8 cellular contexts compared by ENCODE assay signal in the genomic region with DNA sequence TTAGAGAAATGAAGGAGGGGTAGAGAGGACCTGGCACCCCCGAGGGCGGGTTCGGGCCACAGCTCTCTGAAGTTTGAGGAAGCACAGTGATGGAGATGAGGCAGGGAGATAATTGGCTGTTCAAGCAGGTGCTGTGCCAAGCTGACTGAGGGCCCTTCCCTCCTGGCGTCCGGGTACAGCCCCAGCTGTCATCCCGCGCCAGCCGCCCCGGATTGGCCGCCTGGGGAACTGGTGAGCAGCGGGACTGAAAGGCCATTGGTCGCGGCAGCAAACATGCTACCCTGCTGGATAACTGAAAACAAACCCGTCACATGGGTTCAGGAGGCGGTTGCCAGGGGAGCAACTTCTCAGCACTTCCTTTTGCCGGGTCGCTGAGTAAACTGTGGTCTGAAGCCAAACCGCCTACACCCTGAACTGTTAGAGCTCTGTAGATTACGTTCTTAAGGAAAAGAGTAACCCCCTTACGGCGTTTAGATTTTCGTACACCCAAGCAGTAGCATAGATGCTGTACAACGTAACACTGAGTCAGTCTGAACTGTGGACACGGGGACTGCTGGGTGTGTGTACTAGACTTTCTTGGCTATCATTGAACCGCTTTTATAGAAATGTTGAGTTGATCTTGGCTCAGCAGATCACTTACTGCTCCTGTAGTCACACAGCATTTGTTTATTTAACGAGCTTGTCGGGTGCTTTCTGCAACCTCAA. TPM values are rescaled to one million over a fixed set of nuclear protein-coding genes. Genes with fewer than 3 reads are reported as not detected.
DNase-seq lines count a peak whose midpoint lies in the region; ATAC-seq lines count a peak whose summit lies in the region.

No MANE protein-coding gene starts in this region.

- H3K9me3 Mint-ChIP-seq in activated CD4-positive, alpha-beta T cell treated with anti-CD3 and anti-CD28 coated beads for 36 hours (ENCODE audit: low read depth): no peaks in the 10 kb centered on the region

- intact Hi-C loops in activated CD4-positive, alpha-beta T cell treated with anti-CD3 and anti-CD28 coated beads for 36 hours (cut with DNase I, micrococcal nuclease): loop anchor here (1.0 to 2.0 kb wide), 6 partner anchors 94 to 1840 kb away; partner anchors contain the start of genes PAXIP1 (in 1 of the 2) and UBE3C (in 1 of the 2)

- H3K36me3 Mint-ChIP-seq in activated CD4-positive, alpha-beta T cell treated with anti-CD3 and anti-CD28 coated beads for 36 hours (ENCODE audit: low read depth): peaks cover 53% of the 10 kb centered on the region

- peak overlapping the region; percentile 93 for H3K27ac Mint-ChIP-seq in activated CD4-positive, alpha-beta T cell treated with anti-CD3 and anti-CD28 coated beads for 36 hours

- CTCF ChIA-PET in activated CD4-positive, alpha-beta T cell treated with anti-CD3 and anti-CD28 coated beads for 36 hours (lab: Charles Lee): interaction anchor here (0.5 to 2.7 kb wide), 7 partner anchors 46 to 371 kb away, joined by 3 to 10 read pairs (median 5); no protein-coding TSS in a partner anchor

- peak; percentile 99 for DNase-seq in Ammon's horn (ENCODE audit: low spot score)
- DNase-seq in GM19238 (ENCODE audit: insufficient read length, low spot score): peak; percentile 97
- peak; percentile 84 for DNase-seq in NCI-H510A treated with DMSO at 0.1 percent for 48 hours (lab: John Stamatoyannopoulos, UW)
- DNase-seq in activated CD4-positive, alpha-beta T cell treated with anti-CD3 and anti-CD28 coated beads for 36 hours: peak; percentile 98
- peak; percentile 81 for DNase-seq in kidney glomerular epithelial cell (lab: John Stamatoyannopoulos, UW)
- DNase-seq in stimulated activated CD4-positive, alpha-beta T cell treated with anti-CD3 and anti-CD28 coated beads, Interleukin-15, amount 100 ng/mL, for 48 hours (ENCODE audit: low read depth in 2 of 2): peak; percentile 91 to 96

- ATAC-seq in HG03439 (IDR thresholded peaks at IDR 0.05; ENCODE audit: unreplicated experiment): peak; percentile 68
- ATAC-seq in activated CD4-positive, alpha-beta T cell treated with anti-CD3 and anti-CD28 coated beads for 36 hours: peak; percentile 83

- H3K4me3 Mint-ChIP-seq in activated CD4-positive, alpha-beta T cell treated with anti-CD3 and anti-CD28 coated beads for 36 hours: peak overlapping the region; percentile 96

- no peaks in the 10 kb centered on the region for H3K27me3 Mint-ChIP-seq in activated CD4-positive, alpha-beta T cell treated with anti-CD3 and anti-CD28 coated beads for 36 hours

- POLR2A ChIA-PET in activated CD4-positive, alpha-beta T cell treated with anti-CD3 and anti-CD28 coated beads for 36 hours (lab: Charles Lee): interaction anchor here (0.8 to 4.3 kb wide), 5 partner anchors 8 to 295 kb away, joined by 3 to 43 read pairs (median 4); partner anchors contain the start of gene PAXIP1

- H3K4me1 Mint-ChIP-seq in activated CD4-positive, alpha-beta T cell treated with anti-CD3 and anti-CD28 coated beads for 36 hours: peaks cover 33% of the 10 kb centered on the region

- peak overlapping the region; percentile 92 for H3K27ac ChIP-seq in cingulate gyrus (ENCODE audit: low read depth, low read length)

RNA-seq across cellular contexts. Expression of gene INSIG1, which starts 1.3 kb away (rescaled TPM):
- total RNA-seq in activated CD4-positive, alpha-beta T cell treated with anti-CD3 and anti-CD28 coated beads for 36 hours: 100 to 1,000 TPM; 100 to 110 TPM

Comparison
In these comparisons a context has a peak if more than half of its experiments do, and no peak if none do; other contexts are left out.
1. Peak in every context shown above with its lines: DNase-seq, ATAC-seq and H3K27ac ChIP-seq.